In the genomic region with DNA sequence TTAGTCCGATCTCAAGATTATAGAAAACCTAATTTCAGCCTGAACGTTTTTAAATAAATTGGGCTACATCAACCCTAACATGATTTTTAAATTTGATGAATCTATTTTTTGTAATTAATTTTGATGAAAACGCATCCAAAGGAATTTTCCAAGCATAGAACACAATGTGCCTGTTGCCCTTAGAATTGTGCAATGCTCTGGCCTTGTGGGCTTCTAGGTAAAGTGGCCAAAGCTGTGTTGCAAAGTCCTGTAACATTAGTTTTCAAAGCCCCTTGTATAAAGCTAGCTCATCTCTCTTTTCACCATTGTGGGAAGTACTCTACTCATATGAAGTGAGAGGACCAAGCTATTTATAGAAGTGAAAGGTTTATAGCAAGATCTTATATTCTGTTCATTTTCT, we compare ENCODE assay signal across 32 cellular contexts.
"Had no signal": no experiment of that assay in that cellular context is flagged by ENCODE, and none has a peak within 500 bp of the region (broad histone marks: within the 10 kb centered on the region; RNA-seq: fewer than 3 reads in every experiment).

No MANE protein-coding gene starts in this region.

- H3K27ac ChIP-seq: body of pancreas, esophagus muscularis mucosa had no signal

- FAIRE-seq: colon, frontal cortex had no signal

- DNase-seq: activated CD4-positive, alpha-beta memory T cell treated with anti-CD3 and anti-CD28 coated beads, Interleukin-2, amount 10 ng/mL, durations not matched to agents 7 days and 5 days; activated CD4-positive, alpha-beta T cell treated with anti-CD3 and anti-CD28 coated beads for 1 hour; activated CD4-positive, alpha-beta T cell treated with anti-CD3 and anti-CD28 coated beads for 4 hours; activated CD4-positive, alpha-beta T cell treated with anti-CD3 and anti-CD28 coated beads, Interleukin-2, amount 10 ng/mL, durations not matched to agents 7 days and 5 days; activated CD4-positive, alpha-beta T cell treated with anti-CD3 and anti-CD28 coated beads, Interleukin-2, amount 50 U/mL, for 4 hours; activated CD4-positive, CD25-positive, alpha-beta regulatory T cell; activated CD8-positive, alpha-beta memory T cell treated with anti-CD3 and anti-CD28 coated beads, Interleukin-2, amount 50 U/mL, for 48 hours; activated gamma-delta T cell; activated naive CD4-positive, alpha-beta T cell; activated naive CD4-positive, alpha-beta T cell treated with anti-CD3 and anti-CD28 coated beads, Interleukin-2, amount 10 ng/mL, durations not matched to agents 7 days and 5 days; activated naive CD8-positive, alpha-beta T cell treated with anti-CD3 and anti-CD28 coated beads, Interleukin-2, amount 10 ng/mL, durations not matched to agents 7 days and 5 days; activated T-cell treated with anti-CD3 and anti-CD28 coated beads for 4 hours; activated T-cell treated with anti-CD3 and anti-CD28 coated beads, Interleukin-2, amount 50 U/mL, for 24 hours; activated T-cell treated with anti-CD3 and anti-CD28 coated beads, Interleukin-2, amount 50 U/mL, for 72 hours; amygdala; aorta; body of pancreas; caudate nucleus; cortex of kidney; dermis blood vessel endothelial cell; effector CD4-positive, alpha-beta T cell; effector memory CD8-positive, alpha-beta T cell; erythroblast; foreskin fibroblast; head of caudate nucleus; T-helper 1 cell; T-helper 17 cell; T1000 had no signal

- H3K9me3 ChIP-seq: body of pancreas, esophagus muscularis mucosa had no signal

- H3K4me3 ChIP-seq: body of pancreas, esophagus muscularis mucosa had no signal

- H3K36me3 ChIP-seq: esophagus muscularis mucosa had no signal

- ATAC-seq: activated naive CD4-positive, alpha-beta T cell treated with anti-CD3 and anti-CD28 coated beads, Interleukin-2, amount 50 U/mL, for 72 hours; activated T-cell treated with anti-CD3 and anti-CD28 coated beads, Interleukin-2, amount 50 U/mL, for 72 hours; body of pancreas; effector memory CD8-positive, alpha-beta T cell; T-helper 17 cell had no signal

- H3K4me1 ChIP-seq: body of pancreas had no signal

- H3K27me3 ChIP-seq: body of pancreas, esophagus muscularis mucosa had no signal
